Comparison of ENCODE assay signal across 14 cellular contexts in genomic region chrX:13047752-13048151, GRCh38. TPM values are rescaled to one million over a fixed set of nuclear protein-coding genes. Genes with fewer than 3 reads are reported as not detected.
DNase-seq lines count a peak whose midpoint lies in the region; ATAC-seq and TF ChIP-seq lines count a peak whose summit lies in the region.
"Had no signal": no experiment of that assay in that cellular context is flagged by ENCODE, and none has a peak within 500 bp of the region (broad histone marks: within the 10 kb centered on the region; RNA-seq: fewer than 3 reads in every experiment).

No MANE protein-coding gene starts in this region.

- H3K4me1 Mint-ChIP-seq in activated CD4-positive, alpha-beta T cell treated with anti-CD3 and anti-CD28 coated beads, Interleukin-2, amount 10 ng/mL, durations not matched to agents 24 days and 14 days = peaks cover 34% of the 10 kb centered on the region
- no peaks in the 10 kb centered on the region for H3K4me1 Mint-ChIP-seq in glutamatergic neuron (ENCODE audit: low read depth, unreplicated experiment)
- H3K4me1 Mint-ChIP-seq: GM23338 had no signal

- no peak overlapping the region for H3K9ac ChIP-seq in IMR-90 (ENCODE audit: low read depth, low read length)

- no CpG with 5 or more reads among the region's 3 CpGs for WGBS in IMR-90 (ENCODE audit: extremely low coverage in 2 of 2, insufficient read length in 1 of 2), 2 experiments
- 59 to 100% (median 83%) methylated on average over 1 to 3 of the region's 3 CpGs for WGBS in spleen, 5 donors

- H3K23ac ChIP-seq in IMR-90 (ENCODE audit: low read depth, low read length) = no peak overlapping the region

- H3K4me3 ChIP-seq in ACC112 (ENCODE audit: low read depth, low read length) = no peak overlapping the region
- H3K4me3 ChIP-seq in IMR-90 (ENCODE audit: insufficient read depth, low read depth, low read length) = no peak overlapping the region
- no peak overlapping the region for H3K4me3 ChIP-seq in spleen
- H3K4me3 ChIP-seq: GM23338 had no signal

- H3K9me1 ChIP-seq in IMR-90 (ENCODE audit: insufficient read depth, low read length) = no peaks in the 10 kb centered on the region

- no peak overlapping the region for H3K14ac ChIP-seq in IMR-90 (replicated peaks; ENCODE audit: low read depth, low read length)

- TF ChIP-seq RAD21 in IMR-90 (IDR thresholded peaks at IDR 0.05; ENCODE audit: low read length) = no peak

- no peak for TF ChIP-seq POLR2A in IMR-90 (IDR thresholded peaks at IDR 0.05; ENCODE audit: low read depth, low read length)
- no peak for TF ChIP-seq POLR2A in spleen (IDR thresholded peaks at IDR 0.05)

- H3K18ac ChIP-seq in IMR-90 (ENCODE audit: low read depth, low read length) = peak overlapping the region; percentile 26; the same call in 1 of the 2 replicates

- no peaks in the 10 kb centered on the region for H4K20me1 ChIP-seq in IMR-90 (ENCODE audit: insufficient read depth, low read length)

- H3K27ac ChIP-seq in ACC112 (ENCODE audit: low read depth, low read length) (peak overlapping the region; percentile 0; the same call in 1 of the 2 replicates), IMR-90 (ENCODE audit: insufficient read depth, low read length) (no peak overlapping the region), spleen (peak overlapping the region in 4 of 8 donors; percentile 13 to 71 (median 64))

- H3K27me3 Mint-ChIP-seq in activated CD4-positive, alpha-beta T cell treated with anti-CD3 and anti-CD28 coated beads, Interleukin-2, amount 10 ng/mL, durations not matched to agents 24 days and 14 days = no peaks in the 10 kb centered on the region
- H3K27me3 Mint-ChIP-seq in glutamatergic neuron (ENCODE audit: unreplicated experiment) = no peaks in the 10 kb centered on the region

- ATAC-seq in IMR-90 (ENCODE audit: low read depth) (no peak), left lobe of liver (peak; percentile 75)
- ATAC-seq: GM23338, PC-3 had no signal

- TF ChIP-seq CTCF in IMR-90 (conservative IDR thresholded peaks at IDR 0.05; ENCODE audit: low read depth, low read length) (no peak), spleen (IDR thresholded peaks at IDR 0.05 in 8 of 11, conservative IDR thresholded peaks at IDR 0.05 in 3 of 11) (no peak), glutamatergic neuron (IDR thresholded peaks at IDR 0.05; ENCODE audit: partially characterized antibody, unreplicated experiment) (no peak)

- peak; percentile 34 for DNase-seq in activated CD4-positive, alpha-beta T cell treated with anti-CD3 and anti-CD28 coated beads, Interleukin-2, amount 10 ng/mL, durations not matched to agents 24 days and 14 days
- no peak for DNase-seq in activated CD4-positive, alpha-beta T cell treated with anti-CD3 and anti-CD28 coated beads, Interleukin-2, amount 50 U/mL, for 48 hours
- no peak for DNase-seq in IMR-90
- no peak for DNase-seq in left lobe of liver (ENCODE audit: low spot score)
- no peak for DNase-seq in spleen
- DNase-seq in NCI-H1417 treated with DMSO at 0.1 percent for 48 hours (lab: John Stamatoyannopoulos, UW) = no peak
- no peak for DNase-seq in glutamatergic neuron
- DNase-seq: 8988T, DND-41, NCI-H2107 had no signal

- H3K27me3 ChIP-seq in ACC112 (ENCODE audit: insufficient read depth, low read length) (no peaks in the 10 kb centered on the region), IMR-90 (ENCODE audit: control insufficient read depth, insufficient read depth, low read length) (no peaks in the 10 kb centered on the region), spleen (replicated peaks in 1 of 7) (peaks cover 0 to 4% (median 0%) of the 10 kb centered on the region in 7 donors)

- in situ Hi-C loops in IMR-90 (cut with MboI; ENCODE audit: low sequenced_read_pairs) = no loop called here

- no peaks in the 10 kb centered on the region for H3K79me2 ChIP-seq in ACC112 (ENCODE audit: control insufficient read depth, insufficient read depth, low read length, unreplicated experiment)

- no peak overlapping the region for H2BK5ac ChIP-seq in IMR-90 (ENCODE audit: low read depth, low read length, poor library complexity, severe bottlenecking)

- H2AFZ ChIP-seq in ACC112 (ENCODE audit: low read length, unreplicated experiment) = no peak overlapping the region
- no peak overlapping the region for H2AFZ ChIP-seq in IMR-90 (replicated peaks; ENCODE audit: low read length, poor library complexity)
- H2AFZ ChIP-seq: GM23338 had no signal

- H4K8ac ChIP-seq in IMR-90 (ENCODE audit: low read depth in 2 of 2, low read length in 2 of 2) = no peak overlapping the region

- H2BK20ac ChIP-seq in IMR-90 (ENCODE audit: low read depth, low read length) = no peak overlapping the region

- dilution Hi-C loops in IMR-90 (cut with HindIII; ENCODE audit: low sequenced_read_pairs, unreplicated experiment) = no loop called here

- no peak overlapping the region for H2BK15ac ChIP-seq in IMR-90 (ENCODE audit: low read depth, low read length)

- peaks cover 6% of the 10 kb centered on the region for H3K36me3 Mint-ChIP-seq in activated CD4-positive, alpha-beta T cell treated with anti-CD3 and anti-CD28 coated beads, Interleukin-2, amount 10 ng/mL, durations not matched to agents 24 days and 14 days (ENCODE audit: low read depth)
- H3K36me3 Mint-ChIP-seq in glutamatergic neuron (ENCODE audit: unreplicated experiment) = no peaks in the 10 kb centered on the region

- no peak overlapping the region for H2AK5ac ChIP-seq in IMR-90 (ENCODE audit: low read depth, low read length)

- H3K4me2 ChIP-seq in IMR-90 (ENCODE audit: low read depth, low read length) = no peak overlapping the region
- H3K4me2 ChIP-seq: GM23338 had no signal

- H3K36me3 ChIP-seq in ACC112 (ENCODE audit: insufficient read depth, low read length) (no peaks in the 10 kb centered on the region), IMR-90 (ENCODE audit: control insufficient read depth, insufficient read depth, low read length) (no peaks in the 10 kb centered on the region), spleen (no peaks in the 10 kb centered on the region)

- H3K4me1 ChIP-seq in ACC112 (ENCODE audit: control insufficient read depth, insufficient read depth, low read length, unreplicated experiment) (peaks cover 23% of the 10 kb centered on the region), IMR-90 (ENCODE audit: control insufficient read depth, insufficient read depth, low read length) (peaks cover 3% of the 10 kb centered on the region; the same call in 1 of the 2 replicates), spleen (peaks cover 4 to 52% (median 16%) of the 10 kb centered on the region in 6 donors)

- H3K27ac Mint-ChIP-seq in activated CD4-positive, alpha-beta T cell treated with anti-CD3 and anti-CD28 coated beads, Interleukin-2, amount 10 ng/mL, durations not matched to agents 24 days and 14 days = peak overlapping the region; percentile 29
- no peak overlapping the region for H3K27ac Mint-ChIP-seq in glutamatergic neuron (ENCODE audit: unreplicated experiment)
- H3K27ac Mint-ChIP-seq: GM23338 had no signal

- H4K5ac ChIP-seq in IMR-90 (ENCODE audit: low read depth, low read length) = no peak overlapping the region

- no peak overlapping the region for H2BK120ac ChIP-seq in IMR-90 (ENCODE audit: low read depth, low read length)

- CTCF ChIA-PET in IMR-90 (lab: Yijun Ruan, JAX) = no interaction called here

- BruUV-seq in IMR-90 (replicated peaks; lab: Mats Ljungman, UMichigan) = no TSS peak

- no peak overlapping the region for H3K4me3 Mint-ChIP-seq in activated CD4-positive, alpha-beta T cell treated with anti-CD3 and anti-CD28 coated beads, Interleukin-2, amount 10 ng/mL, durations not matched to agents 24 days and 14 days
- H3K4me3 Mint-ChIP-seq in glutamatergic neuron (ENCODE audit: unreplicated experiment) = no peak overlapping the region
- H3K4me3 Mint-ChIP-seq: GM23338 had no signal

- no peak overlapping the region for H4K91ac ChIP-seq in IMR-90 (ENCODE audit: insufficient read depth, low read depth, low read length)

- no peaks in the 10 kb centered on the region for H3K79me1 ChIP-seq in IMR-90 (ENCODE audit: low read depth in 1 of 2, low read length in 2 of 2)

- no peak overlapping the region for H3K4ac ChIP-seq in IMR-90 (ENCODE audit: low read depth, low read length)

- H3K56ac ChIP-seq in IMR-90 (ENCODE audit: extremely low read depth, insufficient read depth, low read length) = no peak overlapping the region

- POLR2A ChIA-PET in IMR-90 (lab: Charles Lee; ENCODE audit: unreplicated experiment) = no interaction called here

- no peaks in the 10 kb centered on the region for H3K9me3 Mint-ChIP-seq in activated CD4-positive, alpha-beta T cell treated with anti-CD3 and anti-CD28 coated beads, Interleukin-2, amount 10 ng/mL, durations not matched to agents 24 days and 14 days
- H3K9me3 Mint-ChIP-seq in glutamatergic neuron (ENCODE audit: unreplicated experiment) = no peaks in the 10 kb centered on the region

- intact Hi-C loops in activated CD4-positive, alpha-beta T cell treated with anti-CD3 and anti-CD28 coated beads, Interleukin-2, amount 10 ng/mL, durations not matched to agents 24 days and 14 days (cut with micrococcal nuclease) = no loop called here
- intact Hi-C loops in IMR-90 (cut with micrococcal nuclease) (no loop called here), spleen (cut with DNase I; ENCODE audit: low total_unique reads) (no loop called here)

- H2AK9ac ChIP-seq in IMR-90 (replicated peaks; ENCODE audit: low read depth, low read length, poor library complexity) = no peak overlapping the region

- H3K9me3 ChIP-seq in IMR-90 (ENCODE audit: control insufficient read depth, insufficient read depth, low read length) = no peaks in the 10 kb centered on the region
- no peaks in the 10 kb centered on the region for H3K9me3 ChIP-seq in spleen

TF ChIP-seq in IMR-90, 13 proteins besides CTCF, POLR2A, EP300 and RAD21 (continues in another document):
- no peak for TF ChIP-seq MAFK (IDR thresholded peaks at IDR 0.05; ENCODE audit: low read depth, low read length)
- no peak for TF ChIP-seq RFX5 (IDR thresholded peaks at IDR 0.05; ENCODE audit: low read depth, low read length)
- no peak for TF ChIP-seq RCOR1 (IDR thresholded peaks at IDR 0.05; ENCODE audit: insufficient replicate concordance, low read length)
- TF ChIP-seq NFE2L2 (IDR thresholded peaks at IDR 0.05; ENCODE audit: low read depth, low read length) = no peak
- no peak for TF ChIP-seq CEBPB (IDR thresholded peaks at IDR 0.05; ENCODE audit: low read depth, low read length)
- TF ChIP-seq MAZ (IDR thresholded peaks at IDR 0.05; ENCODE audit: borderline replicate concordance, low read depth, low read length) = no peak

RNA-seq across cellular contexts. Expression of gene FAM9C, which starts 3.3 kb away (rescaled TPM):
- not detected in 2 replicates for total RNA-seq in activated CD4-positive, alpha-beta T cell treated with anti-CD3 and anti-CD28 coated beads, Interleukin-2, amount 10 ng/mL, durations not matched to agents 24 days and 14 days
- not detected in 2 replicates for total RNA-seq in IMR-90 (2012; rRNA removed)
- polyA plus RNA-seq in IMR-90 (2012; rRNA removed) = not detected in 2 replicates
- polyA plus RNA-seq in IMR-90 (2012; cell fraction: cytosol; rRNA removed) = not detected in 2 replicates
- not detected in 2 replicates for polyA plus RNA-seq in IMR-90 (2012; cell fraction: nucleus; rRNA removed; ENCODE audit: low replicate concordance)
- total RNA-seq in left lobe of liver = not detected
- 10 to 100 TPM in 3 of 7 donors, under 1 TPM in 2, not detected in 2; 0.09 to 56.0 (median 12.3) TPM for total RNA-seq in spleen
- 10 to 100 TPM in 1 of 3 donors, under 1 TPM in 1, not detected in 1; 0.16 to 10.5 TPM for polyA plus RNA-seq in spleen
- total RNA-seq in glutamatergic neuron (ENCODE audit: unreplicated experiment) = not detected
- total RNA-seq: GM23338, HT1080, PC-3 had no signal
